ENCODE assay signal across 19 cellular contexts in the genomic region with DNA sequence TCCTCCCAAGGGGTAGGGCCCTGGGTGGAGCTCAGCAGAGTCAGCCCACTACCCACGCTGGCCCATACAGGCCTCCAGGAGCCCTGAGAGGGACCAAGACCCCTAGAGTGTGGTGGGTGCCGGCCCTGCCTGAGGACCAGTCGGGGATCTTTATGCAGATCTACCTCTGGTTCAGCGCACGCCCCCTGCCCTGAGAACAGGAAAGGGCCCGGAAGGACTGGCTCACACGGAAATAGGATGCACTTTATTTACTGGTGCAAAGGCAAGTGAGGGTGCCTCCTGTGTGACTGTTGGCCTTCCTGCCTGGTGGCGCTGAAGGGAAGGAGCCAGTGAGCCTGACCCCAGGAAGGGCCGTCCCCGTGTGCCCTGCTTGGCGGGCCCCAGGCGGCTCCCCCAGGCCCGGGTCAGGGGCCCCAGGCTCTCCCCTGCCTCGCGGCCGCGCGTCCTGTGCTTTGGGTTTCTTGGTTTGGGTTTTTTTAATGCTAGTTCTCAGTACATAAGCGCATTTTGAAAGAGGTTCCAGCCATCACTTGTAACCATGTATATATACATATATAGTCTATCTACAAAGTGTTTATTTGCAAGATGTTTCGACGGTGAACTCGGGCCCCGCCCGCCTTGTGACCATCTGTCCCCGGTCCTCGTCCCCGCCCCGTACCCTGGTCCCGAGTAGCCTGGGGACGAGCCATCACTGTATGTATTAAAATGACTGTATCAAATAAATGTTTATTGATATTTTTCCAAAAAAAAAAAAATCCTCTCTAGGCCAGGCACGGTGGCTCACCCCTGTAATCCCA.
DNase-seq lines count a peak whose midpoint lies in the region; ATAC-seq, FAIRE-seq and TF ChIP-seq lines count a peak whose summit lies in the region.
"Had no signal": no experiment of that assay in that cellular context is flagged by ENCODE, and none has a peak within 500 bp of the region (broad histone marks: within the 10 kb centered on the region; RNA-seq: fewer than 3 reads in every experiment).

No MANE protein-coding gene starts in this region.

- H3K18ac ChIP-seq in H9 (ENCODE audit: insufficient read length, low read depth, low read length), result no peak overlapping the region

- in situ Hi-C loops in mammary epithelial cell (cut with MboI; ENCODE audit: low sequenced_read_pairs in 2 of 2), result no loop called here

- dilution Hi-C loops in mammary epithelial cell (cut with HindIII; ENCODE audit: low sequenced_read_pairs), result no loop called here

- DNase-seq in GM12891 (ENCODE audit: insufficient read length, low spot score) (no peak), H9 (peak; percentile 69), endothelial cell (ENCODE audit: low spot score) (peak; percentile 32), osteocyte (ENCODE audit: extremely low spot score, unreplicated experiment) (peak; percentile 59), NCI-H345 (lab: John Stamatoyannopoulos, UW) (no peak), mammary epithelial cell (no peak)
- DNase-seq: 8988T; Calu3; CD8-positive, alpha-beta T cell; DMS79 treated with DMSO at 0.1 percent for 48 hours; GF-D8; HFFc6; IMR-90 had no signal

- H3K4ac ChIP-seq in H9 (ENCODE audit: low read depth, low read length), result no peak overlapping the region

- no peaks in the 10 kb centered on the region for H3K9me3 ChIP-seq in H9 (ENCODE audit: control insufficient read depth, low read depth, low read length)
- no peaks in the 10 kb centered on the region for H3K9me3 ChIP-seq in mammary epithelial cell (replicated peaks; ENCODE audit: insufficient read depth, low read length)

- H3K36me3 ChIP-seq in mammary epithelial cell (ENCODE audit: insufficient read depth, low read length), result peaks cover 2% of the 10 kb centered on the region

- H3K9me3 Mint-ChIP-seq in H9 (no peaks in the 10 kb centered on the region; a peak in 1 of 5 replicates), endothelial cell (ENCODE audit: unreplicated experiment) (no peaks in the 10 kb centered on the region), osteocyte (ENCODE audit: unreplicated experiment) (peaks cover 12% of the 10 kb centered on the region)

- no peak overlapping the region for H3K4me3 ChIP-seq in mammary epithelial cell (replicated peaks in 1 of 3; ENCODE audit: insufficient read depth in 1 of 3, low read depth in 2 of 3, low read length in 3 of 3)
- H3K4me3 ChIP-seq: BLaER1 treated with 17β-estradiol and CSF1 and Interleukin-3, amounts not matched to agents 10 nM and 100 nM; K562 had no signal

- H2BK12ac ChIP-seq in H9 (ENCODE audit: insufficient read length, low read depth, low read length), result no peak overlapping the region

- no peak for TF ChIP-seq POLR2A in GM12891 (IDR thresholded peaks at IDR 0.05; ENCODE audit: low read depth, low read length)

- H3K4me2 ChIP-seq in H9 (ENCODE audit: insufficient read depth, insufficient read length, low read length) (no peak overlapping the region), mammary epithelial cell (ENCODE audit: insufficient read depth, low read depth, low read length) (no peak overlapping the region)
- H3K4me2 ChIP-seq: BLaER1 treated with 17β-estradiol and CSF1 and Interleukin-3, amounts not matched to agents 10 nM and 100 nM had no signal

- no peak for ATAC-seq in HG03095 (IDR thresholded peaks at IDR 0.05; ENCODE audit: unreplicated experiment)
- ATAC-seq: CD8-positive, alpha-beta T cell; HCT116; K562 had no signal

- H3K27me3 ChIP-seq in H9 (ENCODE audit: insufficient read depth, low read length) (no peaks in the 10 kb centered on the region), mammary epithelial cell (ENCODE audit: insufficient read depth, low read length) (no peaks in the 10 kb centered on the region)
- H3K27me3 ChIP-seq: BLaER1 treated with 17β-estradiol and CSF1 and Interleukin-3, amounts not matched to agents 10 nM and 100 nM had no signal

- H4K20me1 ChIP-seq in H9 (ENCODE audit: control insufficient read depth, insufficient read depth, insufficient read length) (no peaks in the 10 kb centered on the region), mammary epithelial cell (ENCODE audit: insufficient read depth, low read length) (no peaks in the 10 kb centered on the region)
- H4K20me1 ChIP-seq: BLaER1 treated with 17β-estradiol and CSF1 and Interleukin-3, amounts not matched to agents 10 nM and 100 nM had no signal

- no peaks in the 10 kb centered on the region for H3K4me1 ChIP-seq in H9 (ENCODE audit: insufficient read depth, low read length)
- H3K4me1 ChIP-seq in mammary epithelial cell (ENCODE audit: insufficient read depth, low read length), result peaks cover 6% of the 10 kb centered on the region
- H3K4me1 ChIP-seq: BLaER1 treated with 17β-estradiol and CSF1 and Interleukin-3, amounts not matched to agents 10 nM and 100 nM had no signal

- no peak overlapping the region for H3T11ph ChIP-seq in H9 (ENCODE audit: low read length)

- H3K23ac ChIP-seq in H9 (ENCODE audit: insufficient read length, low read depth, low read length), result no peak overlapping the region

- H3K36me3 Mint-ChIP-seq in H9 (ENCODE audit: insufficient read depth in 1 of 3, low read depth in 3 of 3), result peaks cover 0 to 2% (median 0%) of the 10 kb centered on the region in 3 experiments; a peak in 1 of 7 replicates
- no peaks in the 10 kb centered on the region for H3K36me3 Mint-ChIP-seq in endothelial cell (ENCODE audit: low read depth, unreplicated experiment)
- H3K36me3 Mint-ChIP-seq in osteocyte (ENCODE audit: unreplicated experiment), result peaks cover 8% of the 10 kb centered on the region

- H3K9ac ChIP-seq in H9 (ENCODE audit: extremely low read depth, insufficient read length, low read length) (no peak overlapping the region), mammary epithelial cell (ENCODE audit: insufficient read depth, low read length) (no peak overlapping the region)
- H3K9ac ChIP-seq: BLaER1 treated with 17β-estradiol and CSF1 and Interleukin-3, amounts not matched to agents 10 nM and 100 nM had no signal

- peak; percentile 28 for FAIRE-seq in GM12891 (lab: Jason Lieb, UNC)
- FAIRE-seq: K562 had no signal

- H3K27ac ChIP-seq in H9 (ENCODE audit: insufficient read length, low read depth, low read length), result no peak overlapping the region
- H3K27ac ChIP-seq in mammary epithelial cell (ENCODE audit: insufficient read depth, low read depth, low read length), result no peak overlapping the region
- H3K27ac ChIP-seq: BLaER1 treated with 17β-estradiol and CSF1 and Interleukin-3, amounts not matched to agents 10 nM and 100 nM; HL-60 had no signal

- H2BK120ac ChIP-seq in H9 (ENCODE audit: low read depth, low read length, poor library complexity, severe bottlenecking), result no peak overlapping the region

- H3K79me1 ChIP-seq in H9 (ENCODE audit: insufficient read depth, low read depth, low read length, poor library complexity, severe bottlenecking), result no peaks in the 10 kb centered on the region

- intact Hi-C loops in mammary epithelial cell (cut with micrococcal nuclease), result loop anchor here (10.0 kb wide), 2 partner anchors 72 to 252 kb away; partner anchors contain the start of gene ROR2

- no peak overlapping the region; the same call in 1 of the 2 replicates for H3K14ac ChIP-seq in H9 (ENCODE audit: insufficient read depth, low read length)

- no peak overlapping the region for H3K4me3 Mint-ChIP-seq in H9
- H3K4me3 Mint-ChIP-seq in endothelial cell (ENCODE audit: unreplicated experiment), result no peak overlapping the region
- H3K4me3 Mint-ChIP-seq in osteocyte (ENCODE audit: unreplicated experiment), result no peak overlapping the region
- H3K4me3 Mint-ChIP-seq: B cell; CD8-positive, alpha-beta T cell; HFFc6 had no signal

- H4K8ac ChIP-seq in H9 (replicated peaks; ENCODE audit: insufficient read length, low read depth, low read length), result no peak overlapping the region

- CTCF ChIA-PET in mammary epithelial cell (lab: Charles Lee; ENCODE audit: low non-redundant PET), result no interaction called here

- H2BK15ac ChIP-seq in H9 (ENCODE audit: low read depth, low read length), result no peak overlapping the region

- no peak overlapping the region for H2BK5ac ChIP-seq in H9 (ENCODE audit: insufficient read length, low read length)

- H3K27me3 Mint-ChIP-seq in H9 (ENCODE audit: low read depth) (no peaks in the 10 kb centered on the region), endothelial cell (ENCODE audit: unreplicated experiment) (no peaks in the 10 kb centered on the region), osteocyte (ENCODE audit: unreplicated experiment) (no peaks in the 10 kb centered on the region)
- H3K27me3 Mint-ChIP-seq: B cell had no signal

- H4K5ac ChIP-seq in H9 (ENCODE audit: insufficient read length, low read depth, low read length), result no peak overlapping the region

- no TSS peak for BruUV-seq in mammary epithelial cell (replicated peaks; lab: Mats Ljungman, UMichigan)

- no peak overlapping the region for H3K56ac ChIP-seq in H9 (ENCODE audit: insufficient read length, low read depth, low read length)

- H2AK5ac ChIP-seq in H9 (ENCODE audit: insufficient read length, low read length), result no peak overlapping the region

- no peak for TF ChIP-seq CTCF in H9 (conservative IDR thresholded peaks at IDR 0.05)
- TF ChIP-seq CTCF in endothelial cell (IDR thresholded peaks at IDR 0.05; ENCODE audit: unreplicated experiment), result no peak
- TF ChIP-seq CTCF in osteocyte (IDR thresholded peaks at IDR 0.05), result no peak
- TF ChIP-seq CTCF in mammary epithelial cell (conservative IDR thresholded peaks at IDR 0.05 in 1 of 2, IDR thresholded peaks at IDR 0.05 in 1 of 2; ENCODE audit: extremely low read depth in 1 of 2, insufficient read depth in 1 of 2, low read depth in 1 of 2, low read length in 2 of 2), result no peak

- H3K79me2 ChIP-seq in H9 (ENCODE audit: insufficient read depth, low read length) (no peaks in the 10 kb centered on the region), mammary epithelial cell (ENCODE audit: insufficient read depth, low read length) (no peaks in the 10 kb centered on the region)

- WGBS in H9 (ENCODE audit: extremely low coverage, insufficient read length, low lambda C conversion rate), result no CpG with 5 or more reads among the region's 31 CpGs
- 98% methylated on average over 27 of the region's 31 CpGs for WGBS in mammary epithelial cell (ENCODE audit: low coverage, missing lambda C conversion rate)

- no peak overlapping the region for H3K27ac Mint-ChIP-seq in H9
- no peak overlapping the region for H3K27ac Mint-ChIP-seq in endothelial cell (ENCODE audit: unreplicated experiment)
- H3K27ac Mint-ChIP-seq in osteocyte (ENCODE audit: unreplicated experiment), result no peak overlapping the region
- H3K27ac Mint-ChIP-seq: B cell; CD8-positive, alpha-beta T cell; HFFc6 had no signal

- H2BK20ac ChIP-seq in H9 (ENCODE audit: low read depth, low read length, poor library complexity, severe bottlenecking), result no peak overlapping the region

- H4K91ac ChIP-seq in H9 (ENCODE audit: insufficient read length, low read depth, low read length), result no peak overlapping the region

- H3K23me2 ChIP-seq in H9 (ENCODE audit: insufficient read length, low read depth, low read length, poor library complexity, severe bottlenecking), result no peaks in the 10 kb centered on the region

- H2AFZ ChIP-seq in H9 (ENCODE audit: low read length) (no peak overlapping the region), mammary epithelial cell (ENCODE audit: low read depth, low read length) (no peak overlapping the region)

- H3K4me1 Mint-ChIP-seq in H9 (no peaks in the 10 kb centered on the region), endothelial cell (ENCODE audit: unreplicated experiment) (peaks cover 16% of the 10 kb centered on the region), osteocyte (ENCODE audit: unreplicated experiment) (peaks cover 14% of the 10 kb centered on the region)
- H3K4me1 Mint-ChIP-seq: B cell had no signal

Comparison
In these comparisons a context has a peak if more than half of its experiments do, and no peak if none do; other contexts are left out.
1. DNase-seq: peak in H9 (single experiment), endothelial cell (single experiment) and osteocyte (single experiment); none in GM12891 (single experiment), NCI-H345 (single experiment) and mammary epithelial cell (single experiment).